In genomic region chr10:6008497-6009142, GRCh38 we compare ENCODE assay signal across 18 cellular contexts. TPM values are rescaled to one million over a fixed set of nuclear protein-coding genes. Genes with fewer than 3 reads are reported as not detected.
DNase-seq lines count a peak whose midpoint lies in the region; ATAC-seq and TF ChIP-seq lines count a peak whose summit lies in the region.
"Had no signal": no experiment of that assay in that cellular context is flagged by ENCODE, and none has a peak within 500 bp of the region (broad histone marks: within the 10 kb centered on the region; RNA-seq: fewer than 3 reads in every experiment).

No MANE protein-coding gene starts in this region.

- no peaks in the 10 kb centered on the region for H3K27me3 Mint-ChIP-seq in activated T-cell treated with anti-CD3 and anti-CD28 coated beads, Interleukin-2, amount 50 U/mL, for 72 hours (ENCODE audit: low read depth)
- no peaks in the 10 kb centered on the region for H3K27me3 Mint-ChIP-seq in activated T-cell treated with anti-CD3 and anti-CD28 coated beads, Interleukin-2, amount 50 U/mL, for 4 hours (ENCODE audit: low read depth)

- no peaks in the 10 kb centered on the region for H3K4me1 ChIP-seq in esophagus muscularis mucosa
- no peaks in the 10 kb centered on the region for H3K4me1 ChIP-seq in lower lobe of right lung
- H3K4me1 ChIP-seq in tibial artery = no peaks in the 10 kb centered on the region
- H3K4me1 ChIP-seq: testis had no signal

- no peak for TF ChIP-seq POLR2A in esophagus muscularis mucosa (IDR thresholded peaks at IDR 0.05; ENCODE audit: low read depth)

- WGBS in esophagus muscularis mucosa = 70% methylated on average over 5 of the region's 5 CpGs

- peak overlapping the region in 3 of 4 donors; percentile 17 to 41 (median 36) for H3K27ac ChIP-seq in esophagus muscularis mucosa (replicated peaks in 1 of 4)
- peak overlapping the region; percentile 46 for H3K27ac ChIP-seq in lower lobe of right lung
- no peak overlapping the region for H3K27ac ChIP-seq in tibial artery
- H3K27ac ChIP-seq: testis had no signal

- no peak for TF ChIP-seq EP300 in esophagus muscularis mucosa (IDR thresholded peaks at IDR 0.05)

- H3K36me3 ChIP-seq in esophagus muscularis mucosa (no peaks in the 10 kb centered on the region), lower lobe of right lung (no peaks in the 10 kb centered on the region), tibial artery (no peaks in the 10 kb centered on the region)

- H3K36me3 Mint-ChIP-seq in activated T-cell treated with anti-CD3 and anti-CD28 coated beads, Interleukin-2, amount 50 U/mL, for 72 hours (ENCODE audit: insufficient read depth in 2 of 2) = peaks cover 20 to 24% of the 10 kb centered on the region in 2 donors
- peaks cover 25% of the 10 kb centered on the region for H3K36me3 Mint-ChIP-seq in activated T-cell treated with anti-CD3 and anti-CD28 coated beads, Interleukin-2, amount 50 U/mL, for 4 hours (ENCODE audit: insufficient read depth)

- peak overlapping the region; percentile 94 for H3K27ac Mint-ChIP-seq in activated T-cell treated with anti-CD3 and anti-CD28 coated beads, Interleukin-2, amount 50 U/mL, for 72 hours
- H3K27ac Mint-ChIP-seq: activated CD4-positive, alpha-beta memory T cell treated with anti-CD3 and anti-CD28 coated beads for 36 hours had no signal

- peaks cover 6 to 17% of the 10 kb centered on the region in 2 donors for H3K9me3 Mint-ChIP-seq in activated T-cell treated with anti-CD3 and anti-CD28 coated beads, Interleukin-2, amount 50 U/mL, for 72 hours
- peaks cover 5% of the 10 kb centered on the region for H3K9me3 Mint-ChIP-seq in activated T-cell treated with anti-CD3 and anti-CD28 coated beads, Interleukin-2, amount 50 U/mL, for 4 hours

- H3K4me1 Mint-ChIP-seq in activated T-cell treated with anti-CD3 and anti-CD28 coated beads, Interleukin-2, amount 50 U/mL, for 72 hours (ENCODE audit: low read depth) = peaks cover 46% of the 10 kb centered on the region
- H3K4me1 Mint-ChIP-seq in activated T-cell treated with anti-CD3 and anti-CD28 coated beads, Interleukin-2, amount 50 U/mL, for 4 hours (ENCODE audit: low read depth) = peaks cover 25% of the 10 kb centered on the region

- H3K9me3 ChIP-seq in esophagus muscularis mucosa (peaks cover 0 to 9% (median 6%) of the 10 kb centered on the region in 4 donors), lower lobe of right lung (peaks cover 5% of the 10 kb centered on the region), tibial artery (peaks cover 0 to 8% (median 2%) of the 10 kb centered on the region in 3 donors)
- H3K9me3 ChIP-seq: testis had no signal

- no peak for ATAC-seq in activated T-cell treated with anti-CD3 and anti-CD28 coated beads, Interleukin-2, amount 50 U/mL, for 72 hours (replicated peaks in 1 of 2)
- ATAC-seq in activated T-cell treated with anti-CD3 and anti-CD28 coated beads, Interleukin-2, amount 50 U/mL, for 4 hours = no peak
- ATAC-seq in lower lobe of right lung (no peak), GM21381 (IDR thresholded peaks at IDR 0.05; ENCODE audit: unreplicated experiment) (no peak)

- H3K27me3 ChIP-seq in esophagus muscularis mucosa (no peaks in the 10 kb centered on the region), lower lobe of right lung (ENCODE audit: low read depth) (no peaks in the 10 kb centered on the region), tibial artery (no peaks in the 10 kb centered on the region)
- H3K27me3 ChIP-seq: testis had no signal

- H3K4me3 ChIP-seq in esophagus muscularis mucosa (peak overlapping the region in 2 of 4 donors; percentile 2 to 35), lower lobe of right lung (peak overlapping the region; percentile 31), tibial artery (peak overlapping the region; percentile 31 to 37)
- H3K4me3 ChIP-seq: testis had no signal

- no peak for TF ChIP-seq CTCF in esophagus muscularis mucosa (IDR thresholded peaks at IDR 0.05)
- no peak for TF ChIP-seq CTCF in lower lobe of right lung (IDR thresholded peaks at IDR 0.05)
- no peak for TF ChIP-seq CTCF in tibial artery (IDR thresholded peaks at IDR 0.05)

- intact Hi-C loops in esophagus muscularis mucosa (cut with DNase I) (no loop called here), lower lobe of right lung (cut with DNase I) (no loop called here), tibial artery (cut with DNase I; ENCODE audit: low total_unique reads) (no loop called here)

- no peak for DNase-seq in activated T-cell treated with anti-CD3 and anti-CD28 coated beads, Interleukin-2, amount 50 U/mL, for 72 hours
- DNase-seq in activated T-cell treated with anti-CD3 and anti-CD28 coated beads, Interleukin-2, amount 50 U/mL, for 4 hours = no peak
- DNase-seq in esophagus muscularis mucosa (ENCODE audit: extremely low spot score) (no peak), lower lobe of right lung (no peak), tibial artery (no peak), NCI-H82 treated with DMSO at 0.1 percent for 48 hours (lab: John Stamatoyannopoulos, UW; ENCODE audit: unreplicated experiment) (no peak)
- DNase-seq in activated effector memory CD4-positive, alpha-beta T cell treated with Interleukin-2 at 50 U/mL for 16 hours = no peak
- DNase-seq: activated CD4-positive, alpha-beta memory T cell treated with anti-CD3 and anti-CD28 coated beads for 36 hours; activated gamma-delta T cell; foreskin melanocyte; GDM1; midbrain; NCI-H1694; NCI-H446; nucleus accumbens; testis had no signal

- H3K4me3 Mint-ChIP-seq in activated T-cell treated with anti-CD3 and anti-CD28 coated beads, Interleukin-2, amount 50 U/mL, for 72 hours = no peak overlapping the region
- H3K4me3 Mint-ChIP-seq in activated T-cell treated with anti-CD3 and anti-CD28 coated beads, Interleukin-2, amount 50 U/mL, for 4 hours = no peak overlapping the region
- H3K4me3 Mint-ChIP-seq: activated CD4-positive, alpha-beta memory T cell treated with anti-CD3 and anti-CD28 coated beads for 36 hours had no signal

RNA-seq across cellular contexts. Expression of gene IL15RA, which starts 31.3 kb away (rescaled TPM):
- total RNA-seq in activated T-cell treated with anti-CD3 and anti-CD28 coated beads, Interleukin-2, amount 50 U/mL, for 72 hours = 10 to 100 TPM; 23.7 to 30.0 TPM
- 10 to 100 TPM; 41.5 to 42.4 (median 41.9) TPM for total RNA-seq in activated T-cell treated with anti-CD3 and anti-CD28 coated beads, Interleukin-2, amount 50 U/mL, for 4 hours
- 10 to 100 TPM; 19.5 to 30.1 (median 24.2) TPM for total RNA-seq in esophagus muscularis mucosa
- 28.5 TPM for total RNA-seq in lower lobe of right lung

RNA-seq across cellular contexts. Expression of gene IL2RA, which starts 53.5 kb away (rescaled TPM):
- total RNA-seq in activated T-cell treated with anti-CD3 and anti-CD28 coated beads, Interleukin-2, amount 50 U/mL, for 72 hours = 1,000 to 10,000 TPM in 1 of 2 donors, 100 to 1,000 TPM in 1; 848 to 1,110 TPM
- 100 to 1,000 TPM; 639 to 698 (median 653) TPM for total RNA-seq in activated T-cell treated with anti-CD3 and anti-CD28 coated beads, Interleukin-2, amount 50 U/mL, for 4 hours
- total RNA-seq in esophagus muscularis mucosa (10 to 100 TPM in 1 of 4 donors, 1 to 10 TPM in 1, under 1 TPM in 2; 0.39 to 17.4 (median 1.1) TPM), lower lobe of right lung (2.9 TPM)
- total RNA-seq: LHCN-M2 had no signal

Comparison
In these comparisons a context has a peak if more than half of its experiments do, and no peak if none do; other contexts are left out.
1. H3K27ac ChIP-seq: peak in esophagus muscularis mucosa (3 of 4) and lower lobe of right lung (single experiment); none in tibial artery (0 of 2).
2. RNA of gene IL2RA, which starts 53.5 kb away (total RNA-seq): 848 to 1,110 TPM in activated T-cell treated with anti-CD3 and anti-CD28 coated beads, Interleukin-2, amount 50 U/mL, for 72 hours and 639 to 698 TPM in activated T-cell treated with anti-CD3 and anti-CD28 coated beads, Interleukin-2, amount 50 U/mL, for 4 hours; 2.9 TPM in lower lobe of right lung (single experiment) and 0.39 to 17.4 TPM in esophagus muscularis mucosa; every median in the first group is over 10 times any median in the second.